In the genomic region with DNA sequence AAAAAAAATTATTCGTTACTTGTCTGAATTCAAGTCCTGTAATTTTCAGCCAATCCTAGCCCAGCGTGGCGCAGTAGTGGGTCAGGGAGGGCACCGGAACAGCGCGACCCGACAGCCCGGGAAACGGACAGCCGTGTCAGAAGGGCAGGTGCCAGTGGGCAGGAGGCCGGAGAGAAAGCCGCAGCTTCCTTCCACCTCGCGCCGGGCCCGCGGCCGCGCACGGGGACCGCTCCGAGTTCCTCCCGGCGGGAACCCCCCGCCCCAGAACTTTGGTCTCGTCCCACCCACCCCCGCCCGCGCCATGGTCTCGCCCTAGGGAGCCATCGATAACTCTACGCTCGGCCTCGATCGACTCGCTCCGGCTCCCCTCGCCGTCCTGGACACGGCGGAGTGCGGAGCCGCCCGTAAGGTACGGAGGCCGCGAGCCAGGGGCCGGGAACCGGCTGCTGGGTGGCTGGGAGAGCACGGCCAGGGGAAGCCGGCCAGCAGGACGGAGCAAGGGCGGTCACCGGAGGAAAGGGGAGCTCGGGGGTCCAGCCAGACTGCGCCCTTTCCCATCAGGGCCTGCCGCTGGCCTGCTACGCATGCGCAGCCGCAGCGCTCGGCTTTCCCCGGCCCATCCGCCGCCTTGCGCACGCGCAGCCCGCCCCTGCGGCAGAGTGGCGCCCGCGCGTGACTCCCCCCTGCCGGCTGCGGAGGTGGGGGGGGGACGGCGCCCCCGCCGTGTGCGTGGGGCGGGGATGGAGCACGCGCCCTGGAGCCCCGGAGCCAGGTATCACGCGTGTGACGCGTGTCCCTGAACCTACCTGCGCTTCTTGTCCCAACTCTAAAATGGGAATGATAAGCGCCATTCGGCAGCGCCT, we compare ENCODE assay signal across 8 cellular contexts. TPM values are rescaled to one million over a fixed set of nuclear protein-coding genes. Genes with fewer than 3 reads are reported as not detected.
A peak's percentile ranks its signal among the peaks of the same experiment; 100 is the strongest.
DNase-seq lines count a peak whose midpoint lies in the region; ATAC-seq, FAIRE-seq and TF ChIP-seq lines count a peak whose summit lies in the region.

A gene with protein sequence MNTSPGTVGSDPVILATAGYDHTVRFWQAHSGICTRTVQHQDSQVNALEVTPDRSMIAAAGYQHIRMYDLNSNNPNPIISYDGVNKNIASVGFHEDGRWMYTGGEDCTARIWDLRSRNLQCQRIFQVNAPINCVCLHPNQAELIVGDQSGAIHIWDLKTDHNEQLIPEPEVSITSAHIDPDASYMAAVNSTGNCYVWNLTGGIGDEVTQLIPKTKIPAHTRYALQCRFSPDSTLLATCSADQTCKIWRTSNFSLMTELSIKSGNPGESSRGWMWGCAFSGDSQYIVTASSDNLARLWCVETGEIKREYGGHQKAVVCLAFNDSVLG (plus strand): TSS at position 351 of the 863 bp plus-strand sequence. CDS start 632 bp downstream, outside the sequence.

- no peaks in the 10 kb centered on the region for H3K9me3 ChIP-seq in A549

- POLR2A ChIA-PET in A549 (lab: Yijun Ruan, JAX) (interaction anchor here (0.9 to 3.0 kb wide), 5 partner anchors 10 to 50 kb away, joined by 4 to 31 read pairs (median 8); a partner anchor contains a TSS), activated B cell treated with CpG ODN at 0.5 μM for 24 hours (lab: Charles Lee) (interaction anchor here (0.9 to 5.8 kb wide), 11 partner anchors 10 to 247 kb away, joined by 3 to 62 read pairs (median 4); a partner anchor contains a TSS)

- peaks cover 26% of the 10 kb centered on the region for H3K36me3 Mint-ChIP-seq in activated B cell treated with CpG ODN at 0.5 μM for 24 hours (ENCODE audit: low read depth)

- H3K4me2 ChIP-seq in A549: peak within 1 kb of the TSS; percentile 99

- H3K27me3 Mint-ChIP-seq in activated B cell treated with CpG ODN at 0.5 μM for 24 hours: no peaks in the 10 kb centered on the region

- peaks cover 9% of the 10 kb centered on the region; the same call in 2 of the 3 replicates for H3K4me1 ChIP-seq in A549

- CTCF ChIA-PET in A549 (lab: Yijun Ruan, JAX): interaction anchor here (1.1 to 2.6 kb wide), 3 partner anchors 9 to 37 kb away, joined by 3 to 25 read pairs (median 3); a partner anchor contains a TSS
- CTCF ChIA-PET in activated B cell treated with CpG ODN at 0.5 μM for 24 hours (lab: Charles Lee): interaction anchor here (0.9 to 1.0 kb wide), 2 partner anchors 9 to 46 kb away, joined by 3 read pairs; a partner anchor contains a TSS

- peak within 1 kb of the TSS; percentile 86 for H3K27ac Mint-ChIP-seq in activated B cell treated with CpG ODN at 0.5 μM for 24 hours

- H3K4me1 Mint-ChIP-seq in activated B cell treated with CpG ODN at 0.5 μM for 24 hours: peaks cover 19% of the 10 kb centered on the region

- no peak for TF ChIP-seq CTCF in A549 (IDR thresholded peaks at IDR 0.05)
- no peak for TF ChIP-seq CTCF in activated B cell treated with CpG ODN at 0.5 μM for 24 hours (IDR thresholded peaks at IDR 0.05)
- no peak for TF ChIP-seq CTCF in cardiac fibroblast (IDR thresholded peaks at IDR 0.05; ENCODE audit: low read depth, low read length)

- FAIRE-seq in A549 (lab: Jason Lieb, UNC) (no peak), GM18507 (lab: Jason Lieb, UNC) (peak; percentile 82)

- peak; percentile 65 for TF ChIP-seq POLR2A in A549 (IDR thresholded peaks at IDR 0.05; ENCODE audit: low read length)

- DNase-seq in A549 (ENCODE audit: low read depth in 1 of 2, low spot score in 1 of 2) (peak; percentile 89 to 90), GM18507 (ENCODE audit: extremely low spot score, insufficient read length, low read depth) (peak; percentile 93), NCI-H2171 (lab: John Stamatoyannopoulos, UW) (peak; percentile 83), activated B cell treated with CpG ODN at 0.5 μM for 24 hours (peak; percentile 99), cardiac fibroblast (ENCODE audit: low read depth in 2 of 2) (peak; percentile 91 to 92), islet precursor cell (peak; percentile 84)
- peak; percentile 90 for DNase-seq in stimulated activated CD4-positive, alpha-beta T cell treated with anti-CD3 and anti-CD28 coated beads, Interleukin-12 subunit alpha, Interleukin-12 subunit beta, amount 100 ng/mL, for 4 hours

- no peak for TF ChIP-seq RAD21 in A549 (conservative IDR thresholded peaks at IDR 0.05 in 1 of 2, IDR thresholded peaks at IDR 0.05 in 1 of 2)

- WGBS in A549 (ENCODE audit: missing lambda C conversion rate): 2% methylated on average over 21 of the region's 93 CpGs

- no peaks in the 10 kb centered on the region for H3K9me3 Mint-ChIP-seq in activated B cell treated with CpG ODN at 0.5 μM for 24 hours

- no peak for TF ChIP-seq EP300 in A549 (IDR thresholded peaks at IDR 0.05)

- peak within 1 kb of the TSS; percentile 97 to 98 for H3K27ac ChIP-seq in A549

- ATAC-seq in A549: peak; percentile 60 to 77
- ATAC-seq in HG02981 (IDR thresholded peaks at IDR 0.05; ENCODE audit: unreplicated experiment): peak; percentile 79
- peak; percentile 90 for ATAC-seq in activated B cell treated with CpG ODN at 0.5 μM for 24 hours (ENCODE audit: low read depth)

- H3K4me3 ChIP-seq in A549: peak within 1 kb of the TSS; percentile 83
- peak within 1 kb of the TSS; percentile 81 to 96 for H3K4me3 ChIP-seq in cardiac fibroblast (replicated peaks in 1 of 2; ENCODE audit: low read depth in 2 of 2, low read length in 2 of 2)

- intact Hi-C loops in activated B cell treated with CpG ODN at 0.5 μM for 24 hours (cut with micrococcal nuclease): loop anchor here (1.0 to 5.0 kb wide), 4 partner anchors 10 to 198 kb away; a partner anchor contains a TSS

- peak within 1 kb of the TSS; percentile 84 for H3K4me3 Mint-ChIP-seq in activated B cell treated with CpG ODN at 0.5 μM for 24 hours

TF ChIP-seq in A549, 52 proteins besides CTCF, POLR2A, EP300 and RAD21:
- TF ChIP-seq GATA3 (IDR thresholded peaks at IDR 0.05; ENCODE audit: borderline replicate concordance) (peak; percentile 29), CHD2 (IDR thresholded peaks at IDR 0.05; ENCODE audit: low read length, partially characterized antibody) (no peak), MAFK (IDR thresholded peaks at IDR 0.05; ENCODE audit: partially characterized antibody) (no peak), JUN (IDR thresholded peaks at IDR 0.05) (peak; percentile 82 to 94), MYC (IDR thresholded peaks at IDR 0.05; ENCODE audit: borderline replicate concordance, low read length) (peak; percentile 63; the same call in 1 of the 2 replicates), KDM5A (IDR thresholded peaks at IDR 0.05) (peak; percentile 43), PHF8 (IDR thresholded peaks at IDR 0.05; ENCODE audit: borderline replicate concordance, low read depth) (peak; percentile 95), BHLHE40 (IDR thresholded peaks at IDR 0.05; ENCODE audit: low read depth, low read length) (peak; percentile 64), FOSL2 (IDR thresholded peaks at IDR 0.05) (no peak), FOSL2 (CRISPR knock-in tag; IDR thresholded peaks at IDR 0.05) (peak; percentile 22; the same call in 1 of the 2 replicates), FOXS1 (CRISPR knock-in tag; IDR thresholded peaks at IDR 0.05) (no peak), RCOR1 (IDR thresholded peaks at IDR 0.05; ENCODE audit: low read depth, low read length) (no peak), ZSCAN20 (CRISPR knock-in tag; IDR thresholded peaks at IDR 0.05) (no peak)
- TF ChIP-seq, protein P1, sequence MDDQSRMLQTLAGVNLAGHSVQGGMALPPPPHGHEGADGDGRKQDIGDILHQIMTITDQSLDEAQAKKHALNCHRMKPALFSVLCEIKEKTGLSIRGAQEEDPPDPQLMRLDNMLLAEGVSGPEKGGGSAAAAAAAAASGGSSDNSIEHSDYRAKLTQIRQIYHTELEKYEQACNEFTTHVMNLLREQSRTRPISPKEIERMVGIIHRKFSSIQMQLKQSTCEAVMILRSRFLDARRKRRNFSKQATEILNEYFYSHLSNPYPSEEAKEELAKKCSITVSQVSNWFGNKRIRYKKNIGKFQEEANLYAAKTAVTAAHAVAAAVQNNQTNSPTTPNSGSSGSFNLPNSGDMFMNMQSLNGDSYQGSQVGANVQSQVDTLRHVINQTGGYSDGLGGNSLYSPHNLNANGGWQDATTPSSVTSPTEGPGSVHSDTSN (IDR thresholded peaks at IDR 0.05): peak; percentile 48
- TF ChIP-seq, protein P2, sequence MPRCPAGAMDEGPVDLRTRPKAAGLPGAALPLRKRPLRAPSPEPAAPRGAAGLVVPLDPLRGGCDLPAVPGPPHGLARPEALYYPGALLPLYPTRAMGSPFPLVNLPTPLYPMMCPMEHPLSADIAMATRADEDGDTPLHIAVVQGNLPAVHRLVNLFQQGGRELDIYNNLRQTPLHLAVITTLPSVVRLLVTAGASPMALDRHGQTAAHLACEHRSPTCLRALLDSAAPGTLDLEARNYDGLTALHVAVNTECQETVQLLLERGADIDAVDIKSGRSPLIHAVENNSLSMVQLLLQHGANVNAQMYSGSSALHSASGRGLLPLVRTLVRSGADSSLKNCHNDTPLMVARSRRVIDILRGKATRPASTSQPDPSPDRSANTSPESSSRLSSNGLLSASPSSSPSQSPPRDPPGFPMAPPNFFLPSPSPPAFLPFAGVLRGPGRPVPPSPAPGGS (IDR thresholded peaks at IDR 0.05): peak; percentile 69; the same call in 2 of the 3 replicates
- TF ChIP-seq, protein P3, sequence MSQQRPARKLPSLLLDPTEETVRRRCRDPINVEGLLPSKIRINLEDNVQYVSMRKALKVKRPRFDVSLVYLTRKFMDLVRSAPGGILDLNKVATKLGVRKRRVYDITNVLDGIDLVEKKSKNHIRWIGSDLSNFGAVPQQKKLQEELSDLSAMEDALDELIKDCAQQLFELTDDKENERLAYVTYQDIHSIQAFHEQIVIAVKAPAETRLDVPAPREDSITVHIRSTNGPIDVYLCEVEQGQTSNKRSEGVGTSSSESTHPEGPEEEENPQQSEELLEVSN (IDR thresholded peaks at IDR 0.05; ENCODE audit: borderline replicate concordance, low read depth): 0 out of 2 replicates have a peak, but pooled peaks have one; percentile 31
- TF ChIP-seq, protein P4, sequence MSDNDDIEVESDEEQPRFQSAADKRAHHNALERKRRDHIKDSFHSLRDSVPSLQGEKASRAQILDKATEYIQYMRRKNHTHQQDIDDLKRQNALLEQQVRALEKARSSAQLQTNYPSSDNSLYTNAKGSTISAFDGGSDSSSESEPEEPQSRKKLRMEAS (IDR thresholded peaks at IDR 0.05): peak; percentile 75

RNA-seq across cellular contexts. Expression of the gene that starts here (rescaled TPM):
- polyA plus RNA-seq in A549 (2011; rRNA removed) (46.8 and 49.5 TPM in 2 replicates), A549 (2017; fragmentation: RNase III; extraction: RNeasy Plus Mini Kit Qiagen cat#74134 plus additional on column Dnase treatment) (48.4 to 53.9 TPM (median 50.4 TPM) in 3 replicates)
- polyA plus RNA-seq in A549 (2012; cell fraction: cytosol; rRNA removed): 104 and 110 TPM in 2 replicates
- polyA plus RNA-seq in A549 (2012; cell fraction: nucleus; rRNA removed): 151 and 193 TPM in 2 replicates
- polyA minus RNA-seq in A549 (2011; rRNA and poly(A)+ RNA removed): 56.8 and 69.3 TPM in 2 replicates
- 35.7 and 38.7 TPM in 2 replicates for total RNA-seq in activated B cell treated with CpG ODN at 0.5 μM for 24 hours

Comparison
In these comparisons a context has a peak if more than half of its experiments do, and no peak if none do; other contexts are left out.
1. Peak in every context shown above with its lines: DNase-seq, ATAC-seq, H3K4me3 ChIP-seq and H3K27ac ChIP-seq.